ENCODE assay signal across 12 cellular contexts in genomic region chr21:27423073-27423472, GRCh38.
DNase-seq lines count a peak whose midpoint lies in the region; FAIRE-seq and TF ChIP-seq lines count a peak whose summit lies in the region.
"Had no signal": no experiment of that assay in that cellular context is flagged by ENCODE, and none has a peak within 500 bp of the region (broad histone marks: within the 10 kb centered on the region; RNA-seq: fewer than 3 reads in every experiment).

No MANE protein-coding gene starts in this region.

- H3K36me3 Mint-ChIP-seq in immature natural killer cell = peaks cover 0 to 4% (median 0%) of the 10 kb centered on the region in 3 donors
- H3K36me3 Mint-ChIP-seq: activated naive CD4-positive, alpha-beta T cell treated with anti-CD3 and anti-CD28 coated beads, Interleukin-2, amount 50 U/mL, for 24 hours had no signal

- no peaks in the 10 kb centered on the region for H3K27me3 ChIP-seq in tibial artery
- H3K27me3 ChIP-seq: thyroid gland had no signal

- peaks cover 4 to 18% (median 6%) of the 10 kb centered on the region in 6 donors for H3K9me3 Mint-ChIP-seq in immature natural killer cell

- peaks cover 0 to 50% (median 29%) of the 10 kb centered on the region in 4 donors for H3K4me1 ChIP-seq in tibial artery

- no peaks in the 10 kb centered on the region for H3K36me3 ChIP-seq in tibial artery
- H3K36me3 ChIP-seq: thyroid gland had no signal

- no peak for FAIRE-seq in D721Med (lab: Jason Lieb, UNC)
- FAIRE-seq: small intestine had no signal

- no peaks in the 10 kb centered on the region for H3K9me3 ChIP-seq in tibial artery
- H3K9me3 ChIP-seq: thyroid gland had no signal

- intact Hi-C loops in tibial artery (cut with DNase I; ENCODE audit: low total_unique reads) (no loop called here), head of caudate nucleus (cut with DNase I) (no loop called here)

- no peak overlapping the region for H3K4me3 Mint-ChIP-seq in immature natural killer cell
- H3K4me3 Mint-ChIP-seq: activated naive CD4-positive, alpha-beta T cell treated with anti-CD3 and anti-CD28 coated beads, Interleukin-2, amount 50 U/mL, for 24 hours had no signal

- DNase-seq in HS-27A (ENCODE audit: low read depth) (peak; percentile 97), cardiac fibroblast (ENCODE audit: low read depth in 2 of 2) (peak; percentile 88 to 97), kidney glomerular epithelial cell (lab: John Stamatoyannopoulos, UW) (peak; percentile 38), tibial artery (peak; percentile 90 to 93), NOMO-1 treated with DMSO at 0.1 percent for 48 hours (lab: John Stamatoyannopoulos, UW; ENCODE audit: unreplicated experiment) (no peak), head of caudate nucleus (no peak), immature natural killer cell (no peak), D721Med (ENCODE audit: insufficient read length, low spot score) (no peak)
- DNase-seq: hypothalamus, small intestine had no signal

- TF ChIP-seq CTCF in cardiac fibroblast (IDR thresholded peaks at IDR 0.05; ENCODE audit: low read depth, low read length) (no peak), tibial artery (IDR thresholded peaks at IDR 0.05) (no peak), D721Med (IDR thresholded peaks at IDR 0.05; ENCODE audit: insufficient read depth, missing control alignments) (no peak)

- H3K27ac ChIP-seq in tibial artery = peak overlapping the region; percentile 65 to 74

- no peak overlapping the region for H3K27ac Mint-ChIP-seq in immature natural killer cell
- H3K27ac Mint-ChIP-seq: activated naive CD4-positive, alpha-beta T cell treated with anti-CD3 and anti-CD28 coated beads, Interleukin-2, amount 50 U/mL, for 24 hours had no signal

- H3K4me3 ChIP-seq in cardiac fibroblast (replicated peaks in 1 of 2; ENCODE audit: low read depth in 2 of 2, low read length in 2 of 2) (no peak overlapping the region), tibial artery (no peak overlapping the region)
- H3K4me3 ChIP-seq: thyroid gland had no signal

- no peaks in the 10 kb centered on the region for H3K4me1 Mint-ChIP-seq in immature natural killer cell
- H3K4me1 Mint-ChIP-seq: activated naive CD4-positive, alpha-beta T cell treated with anti-CD3 and anti-CD28 coated beads, Interleukin-2, amount 50 U/mL, for 24 hours had no signal

- H3K27me3 Mint-ChIP-seq in immature natural killer cell (ENCODE audit: low read depth in 3 of 3) = peaks cover 0 to 1% (median 0%) of the 10 kb centered on the region in 3 donors
- H3K27me3 Mint-ChIP-seq: activated naive CD4-positive, alpha-beta T cell treated with anti-CD3 and anti-CD28 coated beads, Interleukin-2, amount 50 U/mL, for 24 hours had no signal

Comparison
In these comparisons a context has a peak if more than half of its experiments do, and no peak if none do; other contexts are left out.
1. DNase-seq: peak in HS-27A (single experiment), cardiac fibroblast (2 of 2), kidney glomerular epithelial cell (single experiment) and tibial artery (2 of 2); none in NOMO-1 treated with DMSO at 0.1 percent for 48 hours (single experiment), head of caudate nucleus (0 of 42), immature natural killer cell (0 of 3) and D721Med (single experiment).